Comparison of ENCODE assay signal across 1 cellular context in the genomic region with DNA sequence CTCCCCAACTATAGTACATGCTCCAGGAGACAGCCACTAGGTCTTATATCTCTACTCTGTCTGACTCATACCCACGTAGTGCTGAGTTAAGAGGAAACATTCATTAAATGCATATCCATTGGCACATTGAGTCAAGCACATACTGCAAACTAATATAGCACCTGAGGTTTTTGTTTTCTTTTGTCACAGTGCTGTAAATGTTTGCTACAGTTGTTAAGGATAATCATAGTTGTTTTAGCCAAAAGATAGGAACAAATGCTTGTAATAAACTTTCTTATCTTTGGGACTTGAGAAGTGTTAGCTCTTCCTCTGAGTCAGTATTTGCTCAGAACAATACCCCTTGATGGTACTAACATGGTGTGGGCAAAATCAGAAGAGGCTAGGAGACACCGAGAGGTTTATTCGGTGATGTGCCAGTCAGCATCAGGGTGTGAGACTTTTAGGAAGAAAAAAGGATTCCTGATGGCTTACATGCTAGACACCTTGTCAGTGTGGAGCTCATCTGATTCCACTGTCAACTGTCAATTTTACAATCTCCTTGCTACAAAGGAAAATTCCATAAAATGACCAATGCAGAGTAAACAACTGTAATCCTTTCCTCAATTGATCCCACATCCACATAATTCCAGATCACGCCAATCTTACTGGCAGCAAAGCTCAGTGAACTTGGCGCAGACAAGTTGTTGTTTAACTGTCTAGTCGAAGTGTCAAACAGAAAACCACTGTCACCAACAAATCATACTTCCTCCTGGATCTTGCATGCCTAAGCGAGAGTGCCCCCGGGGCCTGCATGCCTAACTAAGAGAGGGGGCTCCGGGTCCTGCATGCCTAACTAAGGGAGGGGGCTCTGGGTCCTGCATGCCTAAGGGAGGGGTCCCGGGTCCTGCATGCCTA.
TF ChIP-seq lines count a peak whose summit lies in the region.

No MANE protein-coding gene starts in this region.

TF ChIP-seq in HepG2, 621 proteins besides CTCF, POLR2A, EP300 and RAD21 (continued from another document and continues in another):
- TF ChIP-seq, protein P1, sequence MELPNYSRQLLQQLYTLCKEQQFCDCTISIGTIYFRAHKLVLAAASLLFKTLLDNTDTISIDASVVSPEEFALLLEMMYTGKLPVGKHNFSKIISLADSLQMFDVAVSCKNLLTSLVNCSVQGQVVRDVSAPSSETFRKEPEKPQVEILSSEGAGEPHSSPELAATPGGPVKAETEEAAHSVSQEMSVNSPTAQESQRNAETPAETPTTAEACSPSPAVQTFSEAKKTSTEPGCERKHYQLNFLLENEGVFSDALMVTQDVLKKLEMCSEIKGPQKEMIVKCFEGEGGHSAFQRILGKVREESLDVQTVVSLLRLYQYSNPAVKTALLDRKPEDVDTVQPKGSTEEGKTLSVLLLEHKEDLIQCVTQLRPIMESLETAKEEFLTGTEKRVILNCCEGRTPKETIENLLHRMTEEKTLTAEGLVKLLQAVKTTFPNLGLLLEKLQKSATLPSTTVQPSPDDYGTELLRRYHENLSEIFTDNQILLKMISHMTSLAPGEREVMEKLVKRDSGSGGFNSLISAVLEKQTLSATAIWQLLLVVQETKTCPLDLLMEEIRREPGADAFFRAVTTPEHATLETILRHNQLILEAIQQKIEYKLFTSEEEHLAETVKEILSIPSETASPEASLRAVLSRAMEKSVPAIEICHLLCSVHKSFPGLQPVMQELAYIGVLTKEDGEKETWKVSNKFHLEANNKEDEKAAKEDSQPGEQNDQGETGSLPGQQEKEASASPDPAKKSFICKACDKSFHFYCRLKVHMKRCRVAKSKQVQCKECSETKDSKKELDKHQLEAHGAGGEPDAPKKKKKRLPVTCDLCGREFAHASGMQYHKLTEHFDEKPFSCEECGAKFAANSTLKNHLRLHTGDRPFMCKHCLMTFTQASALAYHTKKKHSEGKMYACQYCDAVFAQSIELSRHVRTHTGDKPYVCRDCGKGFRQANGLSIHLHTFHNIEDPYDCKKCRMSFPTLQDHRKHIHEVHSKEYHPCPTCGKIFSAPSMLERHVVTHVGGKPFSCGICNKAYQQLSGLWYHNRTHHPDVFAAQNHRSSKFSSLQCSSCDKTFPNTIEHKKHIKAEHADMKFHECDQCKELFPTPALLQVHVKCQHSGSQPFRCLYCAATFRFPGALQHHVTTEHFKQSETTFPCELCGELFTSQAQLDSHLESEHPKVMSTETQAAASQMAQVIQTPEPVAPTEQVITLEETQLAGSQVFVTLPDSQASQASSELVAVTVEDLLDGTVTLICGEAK (IDR thresholded peaks at IDR 0.05), result no peak
- TF ChIP-seq, protein P1 (CRISPR knock-in tag; IDR thresholded peaks at IDR 0.05), result no peak
- TF ChIP-seq, protein P2, sequence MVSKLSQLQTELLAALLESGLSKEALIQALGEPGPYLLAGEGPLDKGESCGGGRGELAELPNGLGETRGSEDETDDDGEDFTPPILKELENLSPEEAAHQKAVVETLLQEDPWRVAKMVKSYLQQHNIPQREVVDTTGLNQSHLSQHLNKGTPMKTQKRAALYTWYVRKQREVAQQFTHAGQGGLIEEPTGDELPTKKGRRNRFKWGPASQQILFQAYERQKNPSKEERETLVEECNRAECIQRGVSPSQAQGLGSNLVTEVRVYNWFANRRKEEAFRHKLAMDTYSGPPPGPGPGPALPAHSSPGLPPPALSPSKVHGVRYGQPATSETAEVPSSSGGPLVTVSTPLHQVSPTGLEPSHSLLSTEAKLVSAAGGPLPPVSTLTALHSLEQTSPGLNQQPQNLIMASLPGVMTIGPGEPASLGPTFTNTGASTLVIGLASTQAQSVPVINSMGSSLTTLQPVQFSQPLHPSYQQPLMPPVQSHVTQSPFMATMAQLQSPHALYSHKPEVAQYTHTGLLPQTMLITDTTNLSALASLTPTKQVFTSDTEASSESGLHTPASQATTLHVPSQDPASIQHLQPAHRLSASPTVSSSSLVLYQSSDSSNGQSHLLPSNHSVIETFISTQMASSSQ (IDR thresholded peaks at IDR 0.05; ENCODE audit: low read depth), result peak; percentile 18
- TF ChIP-seq, protein P2 (CRISPR knock-in tag; IDR thresholded peaks at IDR 0.05; ENCODE audit: borderline replicate concordance), result peak; percentile 66; the same call in 1 of the 2 replicates
- TF ChIP-seq CC2D1A (CRISPR knock-in tag; IDR thresholded peaks at IDR 0.05), result no peak
- no peak for TF ChIP-seq HOXD1 (CRISPR knock-in tag; IDR thresholded peaks at IDR 0.05)
- TF ChIP-seq, protein P3, sequence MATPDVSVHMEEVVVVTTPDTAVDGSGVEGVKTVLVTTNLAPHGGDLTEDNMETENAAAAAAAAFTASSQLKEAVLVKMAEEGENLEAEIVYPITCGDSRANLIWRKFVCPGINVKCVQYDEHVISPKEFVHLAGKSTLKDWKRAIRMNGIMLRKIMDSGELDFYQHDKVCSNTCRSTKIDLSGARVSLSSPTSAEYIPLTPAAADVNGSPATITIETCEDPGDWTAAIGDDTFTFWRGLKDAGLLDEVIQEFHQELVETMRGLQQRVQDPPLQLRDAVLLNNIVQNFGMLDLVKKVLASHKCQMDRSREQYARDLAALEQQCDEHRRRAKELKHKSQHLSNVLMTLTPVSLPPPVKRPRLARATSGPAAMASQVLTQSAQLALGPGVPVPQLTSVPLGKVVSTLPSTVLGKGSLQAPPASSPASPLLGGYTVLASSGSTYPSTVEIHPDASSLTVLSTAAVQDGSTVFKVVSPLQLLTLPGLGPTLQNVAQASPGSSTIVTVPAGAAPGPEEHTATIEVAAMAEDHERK (CRISPR knock-in tag; IDR thresholded peaks at IDR 0.05; ENCODE audit: low read depth), result no peak
- TF ChIP-seq HOXA5 (CRISPR knock-in tag; IDR thresholded peaks at IDR 0.05), result peak; percentile 13; the same call in 1 of the 2 replicates
- no peak for TF ChIP-seq ZNF431 (CRISPR knock-in tag; IDR thresholded peaks at IDR 0.05; ENCODE audit: borderline replicate concordance, low read depth)
- no peak for TF ChIP-seq ADNP (CRISPR knock-in tag; IDR thresholded peaks at IDR 0.05)
- peak; percentile 59; the same call in 1 of the 2 replicates for TF ChIP-seq SOX5 (CRISPR knock-in tag; IDR thresholded peaks at IDR 0.05; ENCODE audit: borderline replicate concordance)
- TF ChIP-seq FOXK2 (IDR thresholded peaks at IDR 0.05), result no peak
- no peak; the same call in 1 of the 2 replicates for TF ChIP-seq NCOR1 (IDR thresholded peaks at IDR 0.05; ENCODE audit: borderline replicate concordance, low read length)
- TF ChIP-seq, protein P4, sequence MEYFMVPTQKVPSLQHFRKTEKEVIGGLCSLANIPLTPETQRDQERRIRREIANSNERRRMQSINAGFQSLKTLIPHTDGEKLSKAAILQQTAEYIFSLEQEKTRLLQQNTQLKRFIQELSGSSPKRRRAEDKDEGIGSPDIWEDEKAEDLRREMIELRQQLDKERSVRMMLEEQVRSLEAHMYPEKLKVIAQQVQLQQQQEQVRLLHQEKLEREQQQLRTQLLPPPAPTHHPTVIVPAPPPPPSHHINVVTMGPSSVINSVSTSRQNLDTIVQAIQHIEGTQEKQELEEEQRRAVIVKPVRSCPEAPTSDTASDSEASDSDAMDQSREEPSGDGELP (IDR thresholded peaks at IDR 0.05; ENCODE audit: borderline replicate concordance, low read depth), result peak; percentile 9; the same call in 1 of the 2 replicates
- no peak for TF ChIP-seq HNRNPUL1 (IDR thresholded peaks at IDR 0.05; ENCODE audit: low read depth, low read length)
- TF ChIP-seq ZNF790 (CRISPR knock-in tag; IDR thresholded peaks at IDR 0.05; ENCODE audit: borderline replicate concordance), result no peak
- TF ChIP-seq ZMYM4 (CRISPR knock-in tag; IDR thresholded peaks at IDR 0.05), result peak; percentile 79
- TF ChIP-seq SP5 (CRISPR knock-in tag; IDR thresholded peaks at IDR 0.05; ENCODE audit: borderline replicate concordance, low read depth), result 0 out of 2 replicates have a peak, but pooled peaks have one; percentile 3
- no peak for TF ChIP-seq MZF1 (CRISPR knock-in tag; IDR thresholded peaks at IDR 0.05; ENCODE audit: borderline replicate concordance)
- TF ChIP-seq ZBTB7B (CRISPR knock-in tag; IDR thresholded peaks at IDR 0.05), result no peak; the same call in 1 of the 2 replicates
- 0 out of 2 replicates have a peak, but pooled peaks have one; percentile 46 for TF ChIP-seq KLF12 (CRISPR knock-in tag; IDR thresholded peaks at IDR 0.05; ENCODE audit: borderline replicate concordance)
- TF ChIP-seq XRCC5 (optimal IDR thresholded peaks at IDR 0.05; ENCODE audit: low read length), result peak; percentile 28
- 0 out of 2 replicates have a peak, but pooled peaks have one; percentile 47 for TF ChIP-seq ZNF766 (CRISPR knock-in tag; IDR thresholded peaks at IDR 0.05; ENCODE audit: borderline replicate concordance)
- TF ChIP-seq HDAC2 (CRISPR knock-in tag; IDR thresholded peaks at IDR 0.05), result peak; percentile 40; the same call in 1 of the 2 replicates
- TF ChIP-seq, protein P5, sequence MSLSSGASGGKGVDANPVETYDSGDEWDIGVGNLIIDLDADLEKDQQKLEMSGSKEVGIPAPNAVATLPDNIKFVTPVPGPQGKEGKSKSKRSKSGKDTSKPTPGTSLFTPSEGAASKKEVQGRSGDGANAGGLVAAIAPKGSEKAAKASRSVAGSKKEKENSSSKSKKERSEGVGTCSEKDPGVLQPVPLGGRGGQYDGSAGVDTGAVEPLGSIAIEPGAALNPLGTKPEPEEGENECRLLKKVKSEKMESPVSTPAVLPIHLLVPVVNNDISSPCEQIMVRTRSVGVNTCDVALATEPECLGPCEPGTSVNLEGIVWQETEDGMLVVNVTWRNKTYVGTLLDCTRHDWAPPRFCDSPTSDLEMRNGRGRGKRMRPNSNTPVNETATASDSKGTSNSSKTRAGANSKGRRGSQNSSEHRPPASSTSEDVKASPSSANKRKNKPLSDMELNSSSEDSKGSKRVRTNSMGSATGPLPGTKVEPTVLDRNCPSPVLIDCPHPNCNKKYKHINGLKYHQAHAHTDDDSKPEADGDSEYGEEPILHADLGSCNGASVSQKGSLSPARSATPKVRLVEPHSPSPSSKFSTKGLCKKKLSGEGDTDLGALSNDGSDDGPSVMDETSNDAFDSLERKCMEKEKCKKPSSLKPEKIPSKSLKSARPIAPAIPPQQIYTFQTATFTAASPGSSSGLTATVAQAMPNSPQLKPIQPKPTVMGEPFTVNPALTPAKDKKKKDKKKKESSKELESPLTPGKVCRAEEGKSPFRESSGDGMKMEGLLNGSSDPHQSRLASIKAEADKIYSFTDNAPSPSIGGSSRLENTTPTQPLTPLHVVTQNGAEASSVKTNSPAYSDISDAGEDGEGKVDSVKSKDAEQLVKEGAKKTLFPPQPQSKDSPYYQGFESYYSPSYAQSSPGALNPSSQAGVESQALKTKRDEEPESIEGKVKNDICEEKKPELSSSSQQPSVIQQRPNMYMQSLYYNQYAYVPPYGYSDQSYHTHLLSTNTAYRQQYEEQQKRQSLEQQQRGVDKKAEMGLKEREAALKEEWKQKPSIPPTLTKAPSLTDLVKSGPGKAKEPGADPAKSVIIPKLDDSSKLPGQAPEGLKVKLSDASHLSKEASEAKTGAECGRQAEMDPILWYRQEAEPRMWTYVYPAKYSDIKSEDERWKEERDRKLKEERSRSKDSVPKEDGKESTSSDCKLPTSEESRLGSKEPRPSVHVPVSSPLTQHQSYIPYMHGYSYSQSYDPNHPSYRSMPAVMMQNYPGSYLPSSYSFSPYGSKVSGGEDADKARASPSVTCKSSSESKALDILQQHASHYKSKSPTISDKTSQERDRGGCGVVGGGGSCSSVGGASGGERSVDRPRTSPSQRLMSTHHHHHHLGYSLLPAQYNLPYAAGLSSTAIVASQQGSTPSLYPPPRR (CRISPR knock-in tag; IDR thresholded peaks at IDR 0.05; ENCODE audit: borderline replicate concordance), result 0 out of 2 replicates have a peak, but pooled peaks have one; percentile 39
- TF ChIP-seq MEIS2 (CRISPR knock-in tag; IDR thresholded peaks at IDR 0.05), result peak; percentile 86
- no peak for TF ChIP-seq KLF15 (CRISPR knock-in tag; IDR thresholded peaks at IDR 0.05; ENCODE audit: borderline replicate concordance)
- TF ChIP-seq MAF1 (CRISPR knock-in tag; IDR thresholded peaks at IDR 0.05; ENCODE audit: borderline replicate concordance), result no peak
- no peak for TF ChIP-seq ZNF33A (CRISPR knock-in tag; IDR thresholded peaks at IDR 0.05; ENCODE audit: borderline replicate concordance)
- TF ChIP-seq YEATS4 (CRISPR knock-in tag; IDR thresholded peaks at IDR 0.05; ENCODE audit: borderline replicate concordance), result no peak
- TF ChIP-seq, protein P6, sequence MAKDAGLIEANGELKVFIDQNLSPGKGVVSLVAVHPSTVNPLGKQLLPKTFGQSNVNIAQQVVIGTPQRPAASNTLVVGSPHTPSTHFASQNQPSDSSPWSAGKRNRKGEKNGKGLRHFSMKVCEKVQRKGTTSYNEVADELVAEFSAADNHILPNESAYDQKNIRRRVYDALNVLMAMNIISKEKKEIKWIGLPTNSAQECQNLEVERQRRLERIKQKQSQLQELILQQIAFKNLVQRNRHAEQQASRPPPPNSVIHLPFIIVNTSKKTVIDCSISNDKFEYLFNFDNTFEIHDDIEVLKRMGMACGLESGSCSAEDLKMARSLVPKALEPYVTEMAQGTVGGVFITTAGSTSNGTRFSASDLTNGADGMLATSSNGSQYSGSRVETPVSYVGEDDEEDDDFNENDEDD (CRISPR knock-in tag; IDR thresholded peaks at IDR 0.05; ENCODE audit: borderline replicate concordance), result no peak
